ENCODE assay signal across 10 cellular contexts in genomic region chr2:47357475-47357874, GRCh38.
DNase-seq lines count a peak whose midpoint lies in the region; ATAC-seq, FAIRE-seq and TF ChIP-seq lines count a peak whose summit lies in the region.
"Had no signal": no experiment of that assay in that cellular context is flagged by ENCODE, and none has a peak within 500 bp of the region (broad histone marks: within the 10 kb centered on the region; RNA-seq: fewer than 3 reads in every experiment).

No MANE protein-coding gene starts in this region.

- no peak for TF ChIP-seq CTCF in epithelial cell of esophagus (IDR thresholded peaks at IDR 0.05; ENCODE audit: insufficient read depth, low read depth, low read length, missing control alignments)
- TF ChIP-seq CTCF in retinal pigment epithelial cell (conservative IDR thresholded peaks at IDR 0.05; ENCODE audit: low read depth, low read length): no peak

- no peak overlapping the region for H3K4me3 ChIP-seq in epithelial cell of esophagus (ENCODE audit: low read length)
- no peak overlapping the region for H3K4me3 ChIP-seq in retinal pigment epithelial cell (ENCODE audit: low read length)
- H3K4me3 ChIP-seq: stomach had no signal

- FAIRE-seq in H54 (lab: Jason Lieb, UNC): no peak

- ATAC-seq in GM21390 (IDR thresholded peaks at IDR 0.05; ENCODE audit: unreplicated experiment): no peak
- ATAC-seq: activated naive CD8-positive, alpha-beta T cell treated with anti-CD3 and anti-CD28 coated beads, Interleukin-2, amount 50 U/mL, for 24 hours had no signal

- no peak for TF ChIP-seq POLR2A in H54 (IDR thresholded peaks at IDR 0.05; ENCODE audit: low read depth, low read length)

- DNase-seq in H54 (ENCODE audit: insufficient read length, low spot score) (peak; percentile 45), NCI-H69 (lab: John Stamatoyannopoulos, UW) (peak; percentile 42), epithelial cell of esophagus (ENCODE audit: low read depth) (peak; percentile 84), retinal pigment epithelial cell (ENCODE audit: low read depth) (peak; percentile 85), T-helper 2 cell (no peak), ecto neural progenitor cell (ENCODE audit: low spot score) (no peak)
- DNase-seq: activated naive CD8-positive, alpha-beta T cell treated with anti-CD3 and anti-CD28 coated beads, Interleukin-2, amount 50 U/mL, for 24 hours; GF-D8; stomach had no signal

Comparison
In these comparisons a context has a peak if more than half of its experiments do, and no peak if none do; other contexts are left out.
1. DNase-seq: peak in H54 (single experiment), NCI-H69 (single experiment), epithelial cell of esophagus (single experiment) and retinal pigment epithelial cell (single experiment); none in T-helper 2 cell (0 of 5) and ecto neural progenitor cell (single experiment).